8 cellular contexts compared by ENCODE assay signal in the genomic region with DNA sequence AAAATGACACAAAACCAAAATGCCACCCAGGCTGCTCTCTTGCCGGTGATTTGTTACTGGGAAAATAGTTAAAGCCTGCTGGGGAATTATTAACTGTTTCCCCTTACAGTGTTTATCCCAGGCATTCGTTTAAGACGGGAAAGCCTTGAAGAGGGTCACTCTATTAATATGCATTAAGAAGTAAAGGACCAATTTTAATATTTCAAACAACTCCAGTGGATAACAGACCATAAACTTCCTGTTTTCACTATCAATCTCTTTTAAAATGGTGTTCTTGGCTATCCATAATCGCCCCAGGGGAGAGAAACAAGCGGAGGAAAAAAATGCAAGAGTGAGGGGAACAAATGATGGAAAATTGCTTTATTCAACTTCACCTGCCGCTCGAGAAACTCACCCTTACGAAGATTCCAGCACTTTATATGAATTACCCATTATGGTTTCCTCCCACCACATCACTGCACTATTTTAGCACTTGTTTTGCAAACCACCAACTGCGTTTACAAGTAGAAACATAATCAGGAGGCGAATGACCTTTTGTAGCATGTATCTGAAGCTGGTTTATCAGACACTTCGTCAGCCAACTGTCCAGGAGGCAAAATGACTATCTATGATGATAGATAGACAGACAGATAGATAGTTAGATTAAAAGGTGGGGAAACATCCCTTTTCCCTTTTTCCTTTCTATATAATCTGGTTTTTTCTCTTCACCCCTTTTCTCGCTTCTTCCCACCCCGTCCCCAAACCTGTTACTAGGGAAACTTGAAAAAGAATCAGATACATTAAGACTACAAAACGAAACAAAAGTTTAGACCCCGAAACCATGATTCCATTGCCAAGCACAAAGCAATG. TPM values are rescaled to one million over a fixed set of nuclear protein-coding genes. Genes with fewer than 3 reads are reported as not detected.
DNase-seq lines count a peak whose midpoint lies in the region; ATAC-seq and TF ChIP-seq lines count a peak whose summit lies in the region.

No MANE protein-coding gene starts in this region.

- H3K27me3 Mint-ChIP-seq in CD14-positive monocyte (ENCODE audit: low read depth in 3 of 3) (peaks cover 35 to 60% (median 55%) of the 10 kb centered on the region in 3 donors), nephron progenitor cell (ENCODE audit: low read depth, poor library complexity) (peaks cover 79% of the 10 kb centered on the region)

- H3K4me1 Mint-ChIP-seq in CD14-positive monocyte (peaks cover 39% of the 10 kb centered on the region), nephron progenitor cell (peaks cover 28% of the 10 kb centered on the region)

- H3K4me3 ChIP-seq in LNCaP clone FGC (ENCODE audit: low read depth, low read length): peak overlapping the region; percentile 37; the same call in 1 of the 2 replicates

- intact Hi-C loops in CD14-positive monocyte (cut with micrococcal nuclease): no loop called here

- ATAC-seq in GM19452 (IDR thresholded peaks at IDR 0.05; ENCODE audit: unreplicated experiment): no peak

- H3K27ac Mint-ChIP-seq in CD14-positive monocyte: peak overlapping the region in 6 of 7 donors; percentile 60 to 89 (median 86)
- H3K27ac Mint-ChIP-seq in nephron progenitor cell: no peak overlapping the region

- H3K27ac ChIP-seq in cingulate gyrus (ENCODE audit: low read depth, low read length): peak overlapping the region; percentile 92

- TF ChIP-seq CTCF in CD14-positive monocyte (IDR thresholded peaks at IDR 0.05): no peak
- TF ChIP-seq CTCF in LNCaP clone FGC (IDR thresholded peaks at IDR 0.05; ENCODE audit: control insufficient read depth, extremely low read depth, insufficient read depth): no peak
- TF ChIP-seq CTCF in nephron progenitor cell (IDR thresholded peaks at IDR 0.05): no peak

- peaks cover 0 to 13% (median 0%) of the 10 kb centered on the region in 7 donors for H3K9me3 Mint-ChIP-seq in CD14-positive monocyte
- H3K9me3 Mint-ChIP-seq in nephron progenitor cell: no peaks in the 10 kb centered on the region

- H3K36me3 Mint-ChIP-seq in CD14-positive monocyte (peaks cover 0 to 5% of the 10 kb centered on the region in 2 donors), nephron progenitor cell (ENCODE audit: low read depth) (no peaks in the 10 kb centered on the region)

- H3K4me3 Mint-ChIP-seq in CD14-positive monocyte: peak overlapping the region; percentile 96 to 97
- peak overlapping the region; percentile 94 for H3K4me3 Mint-ChIP-seq in nephron progenitor cell

- DNase-seq in CD14-positive monocyte (ENCODE audit: low spot score) (no peak), LNCaP clone FGC (ENCODE audit: low read depth) (no peak), nephron progenitor cell (no peak), HPDE6-E6E7 (ENCODE audit: extremely low spot score) (no peak), iPS-NIHi7 (ENCODE audit: extremely low spot score) (no peak)
- no peak for DNase-seq in NK-92 treated with Interleukin-12 subunit alpha and Interleukin-12 subunit beta, amount 100 ng/mL, for 24 hours (lab: John Stamatoyannopoulos, UW)

RNA-seq across cellular contexts. Expression of a gene that starts 1.2 kb away (rescaled TPM):
- under 1 TPM; 0.05 to 0.23 TPM for polyA plus RNA-seq in CD14-positive monocyte
